14 cellular contexts compared by ENCODE assay signal in the genomic region with DNA sequence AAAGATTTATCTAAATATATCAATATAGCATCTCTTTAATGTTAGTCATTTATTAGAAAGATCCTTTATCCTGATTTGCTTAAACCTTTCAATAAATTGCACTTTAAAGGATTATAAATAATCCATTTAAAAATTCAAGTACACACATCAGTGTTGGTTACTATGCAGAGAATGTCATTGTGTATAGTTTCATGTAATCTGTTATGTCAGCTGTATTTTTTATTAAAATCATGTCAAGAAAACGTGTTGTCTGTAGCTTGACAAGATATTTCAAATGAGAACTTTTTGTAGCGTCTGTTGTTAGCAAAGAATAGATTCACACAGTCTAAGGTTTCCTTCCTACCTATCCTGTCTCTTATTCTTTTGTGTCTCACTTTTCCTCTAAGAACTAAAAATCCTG.
"Had no signal": no experiment of that assay in that cellular context is flagged by ENCODE, and none has a peak within 500 bp of the region (broad histone marks: within the 10 kb centered on the region; RNA-seq: fewer than 3 reads in every experiment).

No MANE protein-coding gene starts in this region.

- H3K9me3 ChIP-seq: transverse colon, vagina had no signal

- H3K27me3 ChIP-seq: brain microvascular endothelial cell, hepatocyte, transverse colon, vagina had no signal

- H3K4me2 ChIP-seq: hepatocyte had no signal

- H3K27ac Mint-ChIP-seq: T-helper 1 cell treated with Interleukin-12 subunit alpha and Interleukin-12 subunit beta and Interleukin-4 antibody, amounts not matched to agents 30 μg/mL and 1 μg/mL, for 36 hours had no signal

- H2AFZ ChIP-seq: hepatocyte, parathyroid adenoma had no signal

- H3K4me3 ChIP-seq: hepatocyte, transverse colon, vagina had no signal

- H3K9me3 Mint-ChIP-seq: activated naive CD4-positive, alpha-beta T cell treated with anti-CD3 and anti-CD28 coated beads, Interleukin-2, amount 50 U/mL, for 72 hours; naive B cell; stimulated activated naive B cell treated with anti-CD40 and anti-IgM and Interleukin-4, amounts not matched to agents 10 μg/mL and 1 μg/mL and 100 μg/mL, for 72 hours; T-helper 1 cell treated with Interleukin-12 subunit alpha and Interleukin-12 subunit beta and Interleukin-4 antibody, amounts not matched to agents 30 μg/mL and 1 μg/mL, for 36 hours had no signal

- H3K27me3 Mint-ChIP-seq: naive B cell; stimulated activated naive B cell treated with anti-CD40 and anti-IgM and Interleukin-4, amounts not matched to agents 10 μg/mL and 1 μg/mL and 100 μg/mL, for 72 hours had no signal

- H3K79me2 ChIP-seq: parathyroid adenoma had no signal

- H3K27ac ChIP-seq: brain microvascular endothelial cell, hepatocyte, parathyroid adenoma, vagina, WERI-Rb-1 had no signal

- DNase-seq: activated effector memory CD4-positive, alpha-beta T cell treated with Interleukin-2 at 50 U/mL for 16 hours; brain microvascular endothelial cell; naive B cell; retina; stimulated activated naive B cell treated with anti-CD40 and anti-IgM and Interleukin-4, amounts not matched to agents 10 μg/mL and 1 μg/mL and 100 μg/mL, for 72 hours; substantia nigra; transverse colon; WERI-Rb-1 had no signal

- H3K4me3 Mint-ChIP-seq: naive B cell; stimulated activated naive B cell treated with anti-CD40 and anti-IgM and Interleukin-4, amounts not matched to agents 10 μg/mL and 1 μg/mL and 100 μg/mL, for 72 hours; T-helper 1 cell treated with Interleukin-12 subunit alpha and Interleukin-12 subunit beta and Interleukin-4 antibody, amounts not matched to agents 30 μg/mL and 1 μg/mL, for 36 hours had no signal

- H3K9ac ChIP-seq: parathyroid adenoma had no signal

- ATAC-seq: activated naive CD4-positive, alpha-beta T cell treated with anti-CD3 and anti-CD28 coated beads, Interleukin-2, amount 50 U/mL, for 72 hours; left lobe of liver; stimulated activated naive B cell treated with anti-CD40 and anti-IgM and Interleukin-4, amounts not matched to agents 10 μg/mL and 1 μg/mL and 100 μg/mL, for 72 hours had no signal

- H3K4me1 ChIP-seq: parathyroid adenoma, transverse colon, vagina had no signal
